ENCODE assay signal across 7 cellular contexts in genomic region chrY:19744381-19745378, GRCh38.
DNase-seq lines count a peak whose midpoint lies in the region; ATAC-seq lines count a peak whose summit lies in the region.

TSS of gene KDM5D (minus strand) at chrY:19744726. CDS start at chrY:19744534, 192 bp downstream.

- DNase-seq in NCI-H2107 (lab: John Stamatoyannopoulos, UW): peak; percentile 28
- peak; percentile 78 for DNase-seq in activated naive CD4-positive, alpha-beta T cell treated with anti-CD3 and anti-CD28 coated beads, Interleukin-2, amount 10 ng/mL, durations not matched to agents 7 days and 5 days
- peak; percentile 55 for DNase-seq in kidney glomerular epithelial cell (lab: John Stamatoyannopoulos, UW)
- DNase-seq in stimulated activated naive CD8-positive, alpha-beta T cell treated with anti-CD3 and anti-CD28 coated beads, Interleukin-15, amount 100 ng/mL, for 72 hours: peak; percentile 59 to 86
- DNase-seq in GDM1 (lab: John Stamatoyannopoulos, UW): no peak
- no peak for DNase-seq in OCI-M2 (lab: John Stamatoyannopoulos, UW; ENCODE audit: unreplicated experiment)

- H3K4me1 Mint-ChIP-seq in activated naive CD4-positive, alpha-beta T cell treated with anti-CD3 and anti-CD28 coated beads, Interleukin-2, amount 10 ng/mL, durations not matched to agents 7 days and 5 days: peaks cover 27% of the 10 kb centered on the region
- peaks cover 6% of the 10 kb centered on the region for H3K4me1 Mint-ChIP-seq in stimulated activated naive CD8-positive, alpha-beta T cell treated with anti-CD3 and anti-CD28 coated beads, Interleukin-15, amount 100 ng/mL, for 72 hours

- CTCF ChIA-PET in activated naive CD4-positive, alpha-beta T cell treated with anti-CD3 and anti-CD28 coated beads, Interleukin-2, amount 10 ng/mL, durations not matched to agents 7 days and 5 days (lab: Charles Lee): no interaction called here

- ATAC-seq in GM21515 (IDR thresholded peaks at IDR 0.05; ENCODE audit: unreplicated experiment): peak; percentile 79
- peak; percentile 97 for ATAC-seq in stimulated activated naive CD8-positive, alpha-beta T cell treated with anti-CD3 and anti-CD28 coated beads, Interleukin-15, amount 100 ng/mL, for 72 hours

- H3K27me3 Mint-ChIP-seq in activated naive CD4-positive, alpha-beta T cell treated with anti-CD3 and anti-CD28 coated beads, Interleukin-2, amount 10 ng/mL, durations not matched to agents 7 days and 5 days: no peaks in the 10 kb centered on the region
- no peaks in the 10 kb centered on the region for H3K27me3 Mint-ChIP-seq in stimulated activated naive CD8-positive, alpha-beta T cell treated with anti-CD3 and anti-CD28 coated beads, Interleukin-15, amount 100 ng/mL, for 72 hours

- H3K36me3 Mint-ChIP-seq in activated naive CD4-positive, alpha-beta T cell treated with anti-CD3 and anti-CD28 coated beads, Interleukin-2, amount 10 ng/mL, durations not matched to agents 7 days and 5 days: peaks cover 21% of the 10 kb centered on the region

- H3K27ac Mint-ChIP-seq in activated naive CD4-positive, alpha-beta T cell treated with anti-CD3 and anti-CD28 coated beads, Interleukin-2, amount 10 ng/mL, durations not matched to agents 7 days and 5 days: peak within 1 kb of the TSS; percentile 95
- H3K27ac Mint-ChIP-seq in stimulated activated naive CD8-positive, alpha-beta T cell treated with anti-CD3 and anti-CD28 coated beads, Interleukin-15, amount 100 ng/mL, for 72 hours: peak within 1 kb of the TSS; percentile 94 to 97

- no peaks in the 10 kb centered on the region for H3K9me3 Mint-ChIP-seq in activated naive CD4-positive, alpha-beta T cell treated with anti-CD3 and anti-CD28 coated beads, Interleukin-2, amount 10 ng/mL, durations not matched to agents 7 days and 5 days
- H3K9me3 Mint-ChIP-seq in stimulated activated naive CD8-positive, alpha-beta T cell treated with anti-CD3 and anti-CD28 coated beads, Interleukin-15, amount 100 ng/mL, for 72 hours: no peaks in the 10 kb centered on the region

- peak within 1 kb of the TSS; percentile 87 for H3K4me3 Mint-ChIP-seq in activated naive CD4-positive, alpha-beta T cell treated with anti-CD3 and anti-CD28 coated beads, Interleukin-2, amount 10 ng/mL, durations not matched to agents 7 days and 5 days
- peak within 1 kb of the TSS; percentile 85 to 92 for H3K4me3 Mint-ChIP-seq in stimulated activated naive CD8-positive, alpha-beta T cell treated with anti-CD3 and anti-CD28 coated beads, Interleukin-15, amount 100 ng/mL, for 72 hours

Comparison
In these comparisons a context has a peak if more than half of its experiments do, and no peak if none do; other contexts are left out.
1. DNase-seq: peak in NCI-H2107 (single experiment), activated naive CD4-positive, alpha-beta T cell treated with anti-CD3 and anti-CD28 coated beads, Interleukin-2, amount 10 ng/mL, durations not matched to agents 7 days and 5 days (single experiment), kidney glomerular epithelial cell (single experiment) and stimulated activated naive CD8-positive, alpha-beta T cell treated with anti-CD3 and anti-CD28 coated beads, Interleukin-15, amount 100 ng/mL, for 72 hours (2 of 2); none in GDM1 (single experiment) and OCI-M2 (single experiment).